ENCODE assay signal across 12 cellular contexts in the genomic region with DNA sequence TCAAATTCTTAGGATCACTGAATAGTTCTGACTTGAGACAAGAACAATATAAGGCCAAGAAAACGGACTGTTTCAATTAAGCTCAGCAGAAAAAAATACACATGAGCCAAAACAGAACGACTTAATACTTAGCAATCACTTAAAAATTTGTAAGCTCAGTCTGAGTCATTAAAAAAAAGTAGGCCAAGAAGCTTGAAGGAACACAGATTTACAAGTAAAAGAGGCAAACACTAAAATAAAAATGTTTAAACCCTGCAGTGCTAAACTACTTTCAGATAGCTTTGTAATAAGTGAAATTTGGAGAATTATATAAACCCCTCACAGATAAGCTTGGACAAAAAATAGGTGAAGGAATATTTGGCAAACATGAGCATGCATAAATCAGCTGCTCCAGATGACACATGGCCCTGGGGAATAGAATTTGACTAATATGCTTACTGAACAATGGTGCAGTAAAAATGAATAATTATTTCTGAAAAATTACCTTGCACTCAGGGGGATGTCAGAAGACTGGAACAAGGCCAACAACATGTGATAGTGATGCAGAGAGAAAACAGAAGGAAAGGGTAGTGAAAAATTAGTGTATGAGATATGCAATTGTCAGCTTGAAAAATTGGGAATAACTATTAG. TPM values are rescaled to one million over a fixed set of nuclear protein-coding genes. Genes with fewer than 3 reads are reported as not detected.
A peak's percentile ranks its signal among the peaks of the same experiment; 100 is the strongest.
DNase-seq lines count a peak whose midpoint lies in the region; ATAC-seq, FAIRE-seq and TF ChIP-seq lines count a peak whose summit lies in the region.
"Had no signal": no experiment of that assay in that cellular context is flagged by ENCODE, and none has a peak within 500 bp of the region (broad histone marks: within the 10 kb centered on the region; RNA-seq: fewer than 3 reads in every experiment).

No MANE protein-coding gene starts in this region.

- peaks cover 0 to 2% (median 0%) of the 10 kb centered on the region in 11 donors for H3K9me3 Mint-ChIP-seq in naive thymus-derived CD4-positive, alpha-beta T cell
- H3K9me3 Mint-ChIP-seq in progenitor cell of endocrine pancreas (ENCODE audit: low read depth): no peaks in the 10 kb centered on the region

- FAIRE-seq in RCC 7860 (lab: Jason Lieb, UNC): peak; percentile 63
- FAIRE-seq: frontal cortex had no signal

- H3K36me3 Mint-ChIP-seq in naive thymus-derived CD4-positive, alpha-beta T cell: no peaks in the 10 kb centered on the region
- peaks cover 1% of the 10 kb centered on the region for H3K36me3 Mint-ChIP-seq in progenitor cell of endocrine pancreas (ENCODE audit: insufficient read depth)
- H3K36me3 Mint-ChIP-seq: activated CD8-positive, alpha-beta memory T cell treated with anti-CD3 and anti-CD28 coated beads, Interleukin-2, amount 10 ng/mL, durations not matched to agents 7 days and 5 days had no signal

- H3K4me1 ChIP-seq in skeletal muscle tissue (ENCODE audit: control insufficient read depth in 3 of 3, insufficient read depth in 3 of 3, low read length in 3 of 3): no peaks in the 10 kb centered on the region
- H3K4me1 ChIP-seq in naive thymus-derived CD4-positive, alpha-beta T cell (ENCODE audit: control insufficient read depth in 2 of 2, insufficient read depth in 2 of 2, low read length in 2 of 2): no peaks in the 10 kb centered on the region

- H3K4me3 Mint-ChIP-seq in naive thymus-derived CD4-positive, alpha-beta T cell: no peak overlapping the region
- no peak overlapping the region for H3K4me3 Mint-ChIP-seq in progenitor cell of endocrine pancreas (ENCODE audit: low read depth)
- H3K4me3 Mint-ChIP-seq: activated CD8-positive, alpha-beta memory T cell treated with anti-CD3 and anti-CD28 coated beads, Interleukin-2, amount 10 ng/mL, durations not matched to agents 7 days and 5 days had no signal

- H3K27me3 ChIP-seq in skeletal muscle tissue (ENCODE audit: control insufficient read depth in 3 of 3, insufficient read depth in 3 of 3, low read length in 3 of 3): peaks cover 0 to 4% (median 0%) of the 10 kb centered on the region in 3 donors
- no peaks in the 10 kb centered on the region for H3K27me3 ChIP-seq in naive thymus-derived CD4-positive, alpha-beta T cell (ENCODE audit: control insufficient read depth in 2 of 2, insufficient read depth in 2 of 2, low read length in 2 of 2)

- no peak for ATAC-seq in naive thymus-derived CD4-positive, alpha-beta T cell
- no peak for ATAC-seq in HG02763 (IDR thresholded peaks at IDR 0.05; ENCODE audit: unreplicated experiment)
- ATAC-seq: activated CD8-positive, alpha-beta memory T cell treated with anti-CD3 and anti-CD28 coated beads, Interleukin-2, amount 10 ng/mL, durations not matched to agents 7 days and 5 days had no signal

- no peaks in the 10 kb centered on the region for H3K9me3 ChIP-seq in skeletal muscle tissue (ENCODE audit: control insufficient read depth in 3 of 3, low read length in 3 of 3)
- H3K9me3 ChIP-seq in naive thymus-derived CD4-positive, alpha-beta T cell (ENCODE audit: control insufficient read depth in 2 of 3, low read length in 3 of 3): no peaks in the 10 kb centered on the region

- POLR2A ChIA-PET in HEK293T (lab: Yijun Ruan, JAX): no interaction called here
- POLR2A ChIA-PET in naive thymus-derived CD4-positive, alpha-beta T cell (lab: Charles Lee): no interaction called here

- H3K9ac ChIP-seq in skeletal muscle tissue (ENCODE audit: low read depth in 1 of 3, low read length in 3 of 3): no peak overlapping the region

- peak overlapping the region; percentile 56 for H3K27ac ChIP-seq in skeletal muscle tissue (ENCODE audit: low read depth, low read length)
- no peak overlapping the region for H3K27ac ChIP-seq in naive thymus-derived CD4-positive, alpha-beta T cell (ENCODE audit: low read depth, low read length)

- H3K4me3 ChIP-seq in fibroblast of pulmonary artery (replicated peaks; ENCODE audit: low read depth, low read length): no peak overlapping the region
- no peak overlapping the region for H3K4me3 ChIP-seq in skeletal muscle tissue (ENCODE audit: low read length in 3 of 3)
- no peak overlapping the region for H3K4me3 ChIP-seq in naive thymus-derived CD4-positive, alpha-beta T cell (ENCODE audit: low read length)

- H3K4me1 Mint-ChIP-seq in naive thymus-derived CD4-positive, alpha-beta T cell: no peaks in the 10 kb centered on the region
- peaks cover 9% of the 10 kb centered on the region for H3K4me1 Mint-ChIP-seq in progenitor cell of endocrine pancreas (ENCODE audit: low read depth)
- H3K4me1 Mint-ChIP-seq: activated CD8-positive, alpha-beta memory T cell treated with anti-CD3 and anti-CD28 coated beads, Interleukin-2, amount 10 ng/mL, durations not matched to agents 7 days and 5 days had no signal

- H3K36me3 ChIP-seq in skeletal muscle tissue (ENCODE audit: control insufficient read depth in 3 of 3, insufficient read depth in 3 of 3, low read length in 3 of 3): no peaks in the 10 kb centered on the region
- H3K36me3 ChIP-seq in naive thymus-derived CD4-positive, alpha-beta T cell (ENCODE audit: control insufficient read depth in 2 of 3, insufficient read depth in 3 of 3, low read length in 3 of 3): no peaks in the 10 kb centered on the region

- CTCF ChIA-PET in HEK293T (lab: Yijun Ruan, JAX): interaction anchor here (0.6 kb wide), 1 partner anchor 1267 kb away, joined by 3 read pairs; no protein-coding TSS in a partner anchor
- CTCF ChIA-PET in naive thymus-derived CD4-positive, alpha-beta T cell (lab: Charles Lee): interaction anchor here (1.4 kb wide), 1 partner anchor 11 kb away, joined by 3 read pairs; no protein-coding TSS in a partner anchor

- H3K27me3 Mint-ChIP-seq in naive thymus-derived CD4-positive, alpha-beta T cell: peaks cover 6 to 24% (median 13%) of the 10 kb centered on the region in 5 donors
- no peaks in the 10 kb centered on the region for H3K27me3 Mint-ChIP-seq in progenitor cell of endocrine pancreas

- no peak overlapping the region for H3K27ac Mint-ChIP-seq in naive thymus-derived CD4-positive, alpha-beta T cell
- no peak overlapping the region for H3K27ac Mint-ChIP-seq in progenitor cell of endocrine pancreas
- H3K27ac Mint-ChIP-seq: activated CD8-positive, alpha-beta memory T cell treated with anti-CD3 and anti-CD28 coated beads, Interleukin-2, amount 10 ng/mL, durations not matched to agents 7 days and 5 days had no signal

- no peak for TF ChIP-seq CTCF in fibroblast of pulmonary artery (IDR thresholded peaks at IDR 0.05; ENCODE audit: low read length, missing control alignments)
- no peak for TF ChIP-seq CTCF in progenitor cell of endocrine pancreas (IDR thresholded peaks at IDR 0.05; ENCODE audit: unreplicated experiment)

- intact Hi-C loops in naive thymus-derived CD4-positive, alpha-beta T cell (cut with micrococcal nuclease): no loop called here

- no peak for DNase-seq in HEK293T (ENCODE audit: extremely low spot score)
- no peak for DNase-seq in RCC 7860 (ENCODE audit: low spot score)
- DNase-seq in fibroblast of pulmonary artery (ENCODE audit: low read depth): peak; percentile 88
- no peak for DNase-seq in naive thymus-derived CD4-positive, alpha-beta T cell
- DNase-seq in progenitor cell of endocrine pancreas (ENCODE audit: low spot score, unreplicated experiment): no peak
- DNase-seq in epidermal melanocyte (ENCODE audit: insufficient read length, low spot score): no peak
- DNase-seq: activated CD8-positive, alpha-beta memory T cell treated with anti-CD3 and anti-CD28 coated beads, Interleukin-2, amount 10 ng/mL, durations not matched to agents 7 days and 5 days; NCI-H524 treated with DMSO at 0.1 percent for 48 hours; retina had no signal

TF ChIP-seq in HEK293T, 16 proteins besides CTCF, POLR2A, EP300 and RAD21:
- no peak for TF ChIP-seq SP1 (IDR thresholded peaks at IDR 0.05)
- TF ChIP-seq, protein P1, sequence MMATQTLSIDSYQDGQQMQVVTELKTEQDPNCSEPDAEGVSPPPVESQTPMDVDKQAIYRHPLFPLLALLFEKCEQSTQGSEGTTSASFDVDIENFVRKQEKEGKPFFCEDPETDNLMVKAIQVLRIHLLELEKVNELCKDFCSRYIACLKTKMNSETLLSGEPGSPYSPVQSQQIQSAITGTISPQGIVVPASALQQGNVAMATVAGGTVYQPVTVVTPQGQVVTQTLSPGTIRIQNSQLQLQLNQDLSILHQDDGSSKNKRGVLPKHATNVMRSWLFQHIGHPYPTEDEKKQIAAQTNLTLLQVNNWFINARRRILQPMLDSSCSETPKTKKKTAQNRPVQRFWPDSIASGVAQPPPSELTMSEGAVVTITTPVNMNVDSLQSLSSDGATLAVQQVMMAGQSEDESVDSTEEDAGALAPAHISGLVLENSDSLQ (IDR thresholded peaks at IDR 0.05): peak; percentile 23; the same call in 1 of the 2 replicates

RNA-seq across cellular contexts. Expression of a gene that starts 49.6 kb away (rescaled TPM):
- 4.2 TPM for total RNA-seq in skeletal muscle tissue
- total RNA-seq in naive thymus-derived CD4-positive, alpha-beta T cell: not detected
- polyA plus RNA-seq in naive thymus-derived CD4-positive, alpha-beta T cell: under 1 TPM; 0.09 to 0.48 TPM
- 19.8 and 21.7 TPM in 2 replicates for total RNA-seq in progenitor cell of endocrine pancreas
- total RNA-seq: activated CD8-positive, alpha-beta memory T cell treated with anti-CD3 and anti-CD28 coated beads, Interleukin-2, amount 10 ng/mL, durations not matched to agents 7 days and 5 days had no signal
